In the genomic region with DNA sequence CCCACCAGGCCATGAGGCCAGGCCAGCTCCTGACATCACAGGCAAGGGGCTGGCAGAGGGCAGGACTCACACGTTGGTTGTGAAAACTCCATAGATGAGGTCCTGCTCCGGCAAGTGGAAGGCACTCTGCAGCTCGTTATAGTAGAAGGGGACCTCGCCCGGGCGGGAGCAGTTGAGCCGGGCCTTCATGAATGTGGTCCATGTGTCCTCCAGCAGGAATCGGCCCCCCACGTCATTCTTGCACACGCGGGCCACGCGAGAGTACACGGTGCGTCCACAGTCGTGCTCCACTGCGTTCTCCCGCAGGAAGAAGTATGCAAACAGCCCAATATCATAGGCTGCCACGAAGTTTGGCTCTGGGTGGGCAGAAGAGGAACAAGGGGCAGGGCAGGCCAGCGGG, we compare ENCODE assay signal across 32 cellular contexts.
"Had no signal": no experiment of that assay in that cellular context is flagged by ENCODE, and none has a peak within 500 bp of the region (broad histone marks: within the 10 kb centered on the region; RNA-seq: fewer than 3 reads in every experiment).

No MANE protein-coding gene starts in this region.

- DNase-seq: activated CD4-positive, alpha-beta memory T cell treated with anti-CD3 and anti-CD28 coated beads, Interleukin-2, amount 10 ng/mL, durations not matched to agents 7 days and 5 days; activated CD4-positive, alpha-beta T cell treated with anti-CD3 and anti-CD28 coated beads for 1 hour; activated CD4-positive, alpha-beta T cell treated with anti-CD3 and anti-CD28 coated beads for 48 hours; activated CD4-positive, CD25-positive, alpha-beta regulatory T cell; activated CD8-positive, alpha-beta memory T cell treated with anti-CD3 and anti-CD28 coated beads for 24 hours; activated naive CD4-positive, alpha-beta T cell; activated naive CD4-positive, alpha-beta T cell treated with anti-CD3 and anti-CD28 coated beads, Interleukin-2, amount 50 U/mL, for 16 hours; activated T-cell treated with anti-CD3 and anti-CD28 coated beads, Interleukin-2, amount 50 U/mL, for 24 hours; adrenal gland; body of pancreas; central memory CD4-positive, alpha-beta T cell; Kasumi-1; KG1; MG63; NCI-H1048; NCI-H1436 treated with DMSO at 0.1 percent for 48 hours; NCI-H1694 treated with DMSO at 0.1 percent for 48 hours; NCI-H2029; NCI-H2107; NCI-H2171; NCI-H510A; NCI-H526; NCI-H748 treated with DMSO at 0.1 percent for 48 hours; NK-92 treated with Interleukin-12 subunit alpha and Interleukin-12 subunit beta, amount 100 ng/mL, for 24 hours; PC-9; SHP77; SJCRH30; T1000; WERI-Rb-1 had no signal

- H3K27ac Mint-ChIP-seq: activated CD4-positive, alpha-beta memory T cell treated with anti-CD3 and anti-CD28 coated beads, Interleukin-2, amount 10 ng/mL, durations not matched to agents 7 days and 5 days; activated T-cell treated with anti-CD3 and anti-CD28 coated beads, Interleukin-2, amount 50 U/mL, for 24 hours; activated T-helper 1 cell treated with anti-CD3 and anti-CD28 coated beads, Interleukin-12 subunit alpha, Interleukin-12 subunit beta, Interleukin-2, Interleukin-4 antibody, amounts not matched to agents 30 ng/mL and 10 ng/mL and 1 ng/mL, durations not matched to agents 14 hours and 24 hours and 36 hours had no signal

- H3K27me3 ChIP-seq: body of pancreas, SJCRH30 had no signal

- ATAC-seq: body of pancreas had no signal

- H3K27ac ChIP-seq: adrenal gland, body of pancreas, PC-9, RWPE1, SJCRH30, SK-N-MC, WERI-Rb-1 had no signal

- H3K4me2 ChIP-seq: PC-9 had no signal

- H3K4me3 ChIP-seq: adrenal gland, body of pancreas, MG63, PC-9, SJCRH30, SK-N-MC had no signal

- H3K36me3 ChIP-seq: adrenal gland, MG63, SJCRH30, WERI-Rb-1 had no signal

- H3K4me3 Mint-ChIP-seq: activated CD4-positive, alpha-beta memory T cell treated with anti-CD3 and anti-CD28 coated beads, Interleukin-2, amount 10 ng/mL, durations not matched to agents 7 days and 5 days; activated T-cell treated with anti-CD3 and anti-CD28 coated beads, Interleukin-2, amount 50 U/mL, for 24 hours; activated T-helper 1 cell treated with anti-CD3 and anti-CD28 coated beads, Interleukin-12 subunit alpha, Interleukin-12 subunit beta, Interleukin-2, Interleukin-4 antibody, amounts not matched to agents 30 ng/mL and 10 ng/mL and 1 ng/mL, durations not matched to agents 14 hours and 24 hours and 36 hours had no signal

- H2AFZ ChIP-seq: PC-9 had no signal

- H3K9me3 Mint-ChIP-seq: activated CD4-positive, alpha-beta memory T cell treated with anti-CD3 and anti-CD28 coated beads, Interleukin-2, amount 10 ng/mL, durations not matched to agents 7 days and 5 days; activated T-cell treated with anti-CD3 and anti-CD28 coated beads, Interleukin-2, amount 50 U/mL, for 24 hours; activated T-helper 1 cell treated with anti-CD3 and anti-CD28 coated beads, Interleukin-12 subunit alpha, Interleukin-12 subunit beta, Interleukin-2, Interleukin-4 antibody, amounts not matched to agents 30 ng/mL and 10 ng/mL and 1 ng/mL, durations not matched to agents 14 hours and 24 hours and 36 hours had no signal

- H3K4me1 ChIP-seq: SJCRH30 had no signal

- H3K9me3 ChIP-seq: adrenal gland, body of pancreas, MG63, SJCRH30 had no signal
